9 cellular contexts compared by ENCODE assay signal in the genomic region with DNA sequence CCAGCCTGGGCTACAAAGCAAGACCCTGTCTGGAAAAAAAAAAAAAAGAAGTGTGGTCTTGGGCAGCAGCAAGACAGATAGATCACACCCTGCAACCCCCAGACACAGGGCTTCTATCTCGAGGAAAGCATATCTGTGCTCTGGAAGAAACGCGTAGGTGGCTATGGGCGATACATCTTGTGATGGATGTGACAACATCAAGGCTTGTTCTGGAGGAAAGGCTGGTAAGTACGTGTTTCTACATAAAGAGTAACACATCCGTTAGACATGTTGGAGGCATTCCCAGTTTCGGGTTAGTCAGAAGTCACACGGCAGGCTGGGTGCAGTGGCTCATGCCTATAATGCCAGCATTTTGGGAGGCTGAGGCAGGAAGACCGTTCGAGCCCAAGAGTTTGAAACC. TPM values are rescaled to one million over a fixed set of nuclear protein-coding genes. Genes with fewer than 3 reads are reported as not detected.
A peak's percentile ranks its signal among the peaks of the same experiment; 100 is the strongest.
DNase-seq lines count a peak whose midpoint lies in the region; ATAC-seq and TF ChIP-seq lines count a peak whose summit lies in the region.
"Had no signal": no experiment of that assay in that cellular context is flagged by ENCODE, and none has a peak within 500 bp of the region (broad histone marks: within the 10 kb centered on the region; RNA-seq: fewer than 3 reads in every experiment).

No MANE protein-coding gene starts in this region.

- ATAC-seq in WTC11 (no peak), HG02884 (IDR thresholded peaks at IDR 0.05; ENCODE audit: unreplicated experiment) (no peak), GM18858 (IDR thresholded peaks at IDR 0.05; ENCODE audit: unreplicated experiment) (no peak)

- peak overlapping the region; percentile 35 for H3K4me3 Mint-ChIP-seq in activated CD4-positive, alpha-beta T cell treated with anti-CD3 and anti-CD28 coated beads, Interleukin-2, amount 10 ng/mL, durations not matched to agents 24 days and 14 days
- H3K4me3 Mint-ChIP-seq in WTC11, result no peak overlapping the region
- no peak overlapping the region for H3K4me3 Mint-ChIP-seq in immature natural killer cell
- H3K4me3 Mint-ChIP-seq: nephron had no signal

- no peaks in the 10 kb centered on the region for H3K9me3 Mint-ChIP-seq in activated CD4-positive, alpha-beta T cell treated with anti-CD3 and anti-CD28 coated beads, Interleukin-2, amount 10 ng/mL, durations not matched to agents 24 days and 14 days
- H3K9me3 Mint-ChIP-seq in WTC11 (no peaks in the 10 kb centered on the region), immature natural killer cell (no peaks in the 10 kb centered on the region)
- H3K9me3 Mint-ChIP-seq: nephron had no signal

- peaks cover 10% of the 10 kb centered on the region for H3K36me3 ChIP-seq in skeletal muscle satellite cell (ENCODE audit: insufficient read depth, low read length)

- CTCF ChIA-PET in WTC11 (lab: Charles Lee), result interaction anchor here (1.1 to 1.7 kb wide), 2 partner anchors 8 to 44 kb away, joined by 4 to 7 read pairs; no protein-coding TSS in a partner anchor

- peaks cover 5% of the 10 kb centered on the region for H3K4me1 Mint-ChIP-seq in activated CD4-positive, alpha-beta T cell treated with anti-CD3 and anti-CD28 coated beads, Interleukin-2, amount 10 ng/mL, durations not matched to agents 24 days and 14 days
- no peaks in the 10 kb centered on the region for H3K4me1 Mint-ChIP-seq in WTC11
- no peaks in the 10 kb centered on the region for H3K4me1 Mint-ChIP-seq in immature natural killer cell
- H3K4me1 Mint-ChIP-seq: nephron had no signal

- peak overlapping the region; percentile 22 for H3K9ac ChIP-seq in skeletal muscle satellite cell (ENCODE audit: low read depth, low read length)

- H3K4me1 ChIP-seq in skeletal muscle satellite cell (ENCODE audit: control insufficient read depth, insufficient read depth, low read length), result peaks cover 27% of the 10 kb centered on the region

- POLR2A ChIA-PET in WTC11 (lab: Charles Lee), result interaction anchor here (0.7 kb wide), 1 partner anchor 72 kb away, joined by 3 read pairs; no protein-coding TSS in a partner anchor

- peak; percentile 66 for DNase-seq in activated CD4-positive, alpha-beta T cell treated with anti-CD3 and anti-CD28 coated beads, Interleukin-2, amount 10 ng/mL, durations not matched to agents 24 days and 14 days
- no peak for DNase-seq in activated CD4-positive, alpha-beta T cell treated with anti-CD3 and anti-CD28 coated beads for 1 hour
- no peak for DNase-seq in WTC11 (ENCODE audit: low spot score)
- DNase-seq in fibroblast of peridontal ligament (ENCODE audit: extremely low read depth), result peak; percentile 97
- DNase-seq in immature natural killer cell, result no peak

- peak overlapping the region; percentile 19 for H3K4me2 ChIP-seq in skeletal muscle satellite cell (ENCODE audit: low read length)

- no peak overlapping the region for H3K4me3 ChIP-seq in skeletal muscle satellite cell (ENCODE audit: low read length)

- H3K27me3 ChIP-seq in skeletal muscle satellite cell (ENCODE audit: control insufficient read depth, insufficient read depth, low read length), result no peaks in the 10 kb centered on the region

- no peaks in the 10 kb centered on the region for H3K9me3 ChIP-seq in skeletal muscle satellite cell (replicated peaks; ENCODE audit: low read length)

- peaks cover 7% of the 10 kb centered on the region for H3K36me3 Mint-ChIP-seq in activated CD4-positive, alpha-beta T cell treated with anti-CD3 and anti-CD28 coated beads, Interleukin-2, amount 10 ng/mL, durations not matched to agents 24 days and 14 days (ENCODE audit: low read depth)
- H3K36me3 Mint-ChIP-seq in WTC11, result peaks cover 3% of the 10 kb centered on the region
- H3K36me3 Mint-ChIP-seq in immature natural killer cell, result peaks cover 0 to 3% (median 0%) of the 10 kb centered on the region in 3 donors

- TF ChIP-seq CTCF in WTC11 (IDR thresholded peaks at IDR 0.05), result no peak

- no peaks in the 10 kb centered on the region for H3K27me3 Mint-ChIP-seq in activated CD4-positive, alpha-beta T cell treated with anti-CD3 and anti-CD28 coated beads, Interleukin-2, amount 10 ng/mL, durations not matched to agents 24 days and 14 days
- H3K27me3 Mint-ChIP-seq in WTC11 (ENCODE audit: low read depth) (peaks cover 20% of the 10 kb centered on the region), immature natural killer cell (ENCODE audit: low read depth in 3 of 3) (peaks cover 3 to 4% (median 3%) of the 10 kb centered on the region in 3 donors)

- peak overlapping the region; percentile 45 for H3K27ac Mint-ChIP-seq in activated CD4-positive, alpha-beta T cell treated with anti-CD3 and anti-CD28 coated beads, Interleukin-2, amount 10 ng/mL, durations not matched to agents 24 days and 14 days
- H3K27ac Mint-ChIP-seq in WTC11, result peak overlapping the region; percentile 57; the same call in 1 of the 2 replicates
- H3K27ac Mint-ChIP-seq in immature natural killer cell, result no peak overlapping the region
- H3K27ac Mint-ChIP-seq: nephron had no signal

- intact Hi-C loops in activated CD4-positive, alpha-beta T cell treated with anti-CD3 and anti-CD28 coated beads, Interleukin-2, amount 10 ng/mL, durations not matched to agents 24 days and 14 days (cut with micrococcal nuclease), result no loop called here

TF ChIP-seq in WTC11, 78 proteins besides CTCF, POLR2A, EP300 and RAD21 (continues in another document):
- TF ChIP-seq MXD4 (CRISPR knock-in tag; IDR thresholded peaks at IDR 0.05; ENCODE audit: borderline replicate concordance), result no peak
- TF ChIP-seq, protein P1, sequence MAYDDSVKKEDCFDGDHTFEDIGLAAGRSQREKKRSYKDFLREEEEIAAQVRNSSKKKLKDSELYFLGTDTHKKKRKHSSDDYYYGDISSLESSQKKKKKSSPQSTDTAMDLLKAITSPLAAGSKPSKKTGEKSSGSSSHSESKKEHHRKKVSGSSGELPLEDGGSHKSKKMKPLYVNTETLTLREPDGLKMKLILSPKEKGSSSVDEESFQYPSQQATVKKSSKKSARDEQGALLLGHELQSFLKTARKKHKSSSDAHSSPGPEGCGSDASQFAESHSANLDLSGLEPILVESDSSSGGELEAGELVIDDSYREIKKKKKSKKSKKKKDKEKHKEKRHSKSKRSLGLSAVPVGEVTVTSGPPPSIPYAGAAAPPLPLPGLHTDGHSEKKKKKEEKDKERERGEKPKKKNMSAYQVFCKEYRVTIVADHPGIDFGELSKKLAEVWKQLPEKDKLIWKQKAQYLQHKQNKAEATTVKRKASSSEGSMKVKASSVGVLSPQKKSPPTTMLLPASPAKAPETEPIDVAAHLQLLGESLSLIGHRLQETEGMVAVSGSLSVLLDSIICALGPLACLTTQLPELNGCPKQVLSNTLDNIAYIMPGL (CRISPR knock-in tag; IDR thresholded peaks at IDR 0.05), result no peak
- TF ChIP-seq, protein P2, sequence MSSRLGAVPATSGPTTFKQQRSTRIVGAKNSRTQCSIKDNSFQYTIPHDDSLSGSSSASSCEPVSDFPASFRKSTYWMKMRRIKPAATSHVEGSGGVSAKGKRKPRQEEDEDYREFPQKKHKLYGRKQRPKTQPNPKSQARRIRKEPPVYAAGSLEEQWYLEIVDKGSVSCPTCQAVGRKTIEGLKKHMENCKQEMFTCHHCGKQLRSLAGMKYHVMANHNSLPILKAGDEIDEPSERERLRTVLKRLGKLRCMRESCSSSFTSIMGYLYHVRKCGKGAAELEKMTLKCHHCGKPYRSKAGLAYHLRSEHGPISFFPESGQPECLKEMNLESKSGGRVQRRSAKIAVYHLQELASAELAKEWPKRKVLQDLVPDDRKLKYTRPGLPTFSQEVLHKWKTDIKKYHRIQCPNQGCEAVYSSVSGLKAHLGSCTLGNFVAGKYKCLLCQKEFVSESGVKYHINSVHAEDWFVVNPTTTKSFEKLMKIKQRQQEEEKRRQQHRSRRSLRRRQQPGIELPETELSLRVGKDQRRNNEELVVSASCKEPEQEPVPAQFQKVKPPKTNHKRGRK (CRISPR knock-in tag; IDR thresholded peaks at IDR 0.05; ENCODE audit: borderline replicate concordance), result no peak
- TF ChIP-seq, protein P3, sequence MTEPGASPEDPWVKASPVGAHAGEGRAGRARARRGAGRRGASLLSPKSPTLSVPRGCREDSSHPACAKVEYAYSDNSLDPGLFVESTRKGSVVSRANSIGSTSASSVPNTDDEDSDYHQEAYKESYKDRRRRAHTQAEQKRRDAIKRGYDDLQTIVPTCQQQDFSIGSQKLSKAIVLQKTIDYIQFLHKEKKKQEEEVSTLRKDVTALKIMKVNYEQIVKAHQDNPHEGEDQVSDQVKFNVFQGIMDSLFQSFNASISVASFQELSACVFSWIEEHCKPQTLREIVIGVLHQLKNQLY (CRISPR knock-in tag; IDR thresholded peaks at IDR 0.05), result no peak

RNA-seq across cellular contexts. Expression of a gene that starts 6.6 kb away (rescaled TPM):
- total RNA-seq in activated CD4-positive, alpha-beta T cell treated with anti-CD3 and anti-CD28 coated beads, Interleukin-2, amount 10 ng/mL, durations not matched to agents 24 days and 14 days, result 0.35 TPM in 1 of 2 replicates, not detected in the other
- total RNA-seq in WTC11 (2021), result 3.0 to 3.4 TPM (median 3.1 TPM) in 3 replicates
- total RNA-seq in skeletal muscle satellite cell (2012; rRNA removed), result not detected in 2 replicates
- 1 to 10 TPM in 1 of 3 donors, not detected in 2; 1.3 TPM for polyA plus RNA-seq in immature natural killer cell

RNA-seq across cellular contexts. Expression of a gene that starts 26.8 kb away (rescaled TPM):
- total RNA-seq in activated CD4-positive, alpha-beta T cell treated with anti-CD3 and anti-CD28 coated beads, Interleukin-2, amount 10 ng/mL, durations not matched to agents 24 days and 14 days, result 116 and 117 TPM in 2 replicates
- total RNA-seq in WTC11 (2021), result 145 to 153 TPM (median 149 TPM) in 3 replicates
- total RNA-seq in skeletal muscle satellite cell (2012; rRNA removed), result 152 and 158 TPM in 2 replicates
- polyA plus RNA-seq in immature natural killer cell, result 100 to 1,000 TPM in 1 of 3 donors, 10 to 100 TPM in 2; 76.7 to 219 (median 89.7) TPM

RNA-seq across cellular contexts. Expression of a gene that starts 27.8 kb away (rescaled TPM):
- total RNA-seq in activated CD4-positive, alpha-beta T cell treated with anti-CD3 and anti-CD28 coated beads, Interleukin-2, amount 10 ng/mL, durations not matched to agents 24 days and 14 days, result 257 and 298 TPM in 2 replicates
- total RNA-seq in WTC11 (2021), result 346 to 387 TPM (median 351 TPM) in 3 replicates
- total RNA-seq in skeletal muscle satellite cell (2012; rRNA removed), result 48.5 and 51.5 TPM in 2 replicates
- 100 to 1,000 TPM in 2 of 3 donors, 10 to 100 TPM in 1; 88.6 to 137 (median 106) TPM for polyA plus RNA-seq in immature natural killer cell

RNA-seq across cellular contexts. Expression of a gene that starts 28.4 kb away (rescaled TPM):
- not detected in 2 replicates for total RNA-seq in activated CD4-positive, alpha-beta T cell treated with anti-CD3 and anti-CD28 coated beads, Interleukin-2, amount 10 ng/mL, durations not matched to agents 24 days and 14 days
- total RNA-seq in WTC11 (2021), result 3.1 to 5.6 TPM (median 3.9 TPM) in 3 replicates
- 0.25 TPM in 1 of 2 replicates, not detected in the other for total RNA-seq in skeletal muscle satellite cell (2012; rRNA removed)
- not detected for polyA plus RNA-seq in immature natural killer cell

RNA-seq across cellular contexts. Expression of a gene that starts 38.2 kb away (rescaled TPM):
- total RNA-seq in activated CD4-positive, alpha-beta T cell treated with anti-CD3 and anti-CD28 coated beads, Interleukin-2, amount 10 ng/mL, durations not matched to agents 24 days and 14 days, result 696 and 697 TPM in 2 replicates
- total RNA-seq in WTC11 (2021), result 1,061 to 1,225 TPM (median 1,202 TPM) in 3 replicates
- 4,066 and 4,244 TPM in 2 replicates for total RNA-seq in skeletal muscle satellite cell (2012; rRNA removed)
- 1,000 to 10,000 TPM; 3,472 to 4,403 (median 4,065) TPM for polyA plus RNA-seq in immature natural killer cell

Comparison
In these comparisons a context has a peak if more than half of its experiments do, and no peak if none do; other contexts are left out.
1. DNase-seq: peak in activated CD4-positive, alpha-beta T cell treated with anti-CD3 and anti-CD28 coated beads, Interleukin-2, amount 10 ng/mL, durations not matched to agents 24 days and 14 days (single experiment) and fibroblast of peridontal ligament (single experiment); none in activated CD4-positive, alpha-beta T cell treated with anti-CD3 and anti-CD28 coated beads for 1 hour (single experiment), WTC11 (single experiment) and immature natural killer cell (0 of 3).
2. H3K27ac Mint-ChIP-seq: peak in activated CD4-positive, alpha-beta T cell treated with anti-CD3 and anti-CD28 coated beads, Interleukin-2, amount 10 ng/mL, durations not matched to agents 24 days and 14 days (single experiment) and WTC11 (single experiment); none in immature natural killer cell (0 of 6).